1 cellular context compared by ENCODE assay signal in the genomic region with DNA sequence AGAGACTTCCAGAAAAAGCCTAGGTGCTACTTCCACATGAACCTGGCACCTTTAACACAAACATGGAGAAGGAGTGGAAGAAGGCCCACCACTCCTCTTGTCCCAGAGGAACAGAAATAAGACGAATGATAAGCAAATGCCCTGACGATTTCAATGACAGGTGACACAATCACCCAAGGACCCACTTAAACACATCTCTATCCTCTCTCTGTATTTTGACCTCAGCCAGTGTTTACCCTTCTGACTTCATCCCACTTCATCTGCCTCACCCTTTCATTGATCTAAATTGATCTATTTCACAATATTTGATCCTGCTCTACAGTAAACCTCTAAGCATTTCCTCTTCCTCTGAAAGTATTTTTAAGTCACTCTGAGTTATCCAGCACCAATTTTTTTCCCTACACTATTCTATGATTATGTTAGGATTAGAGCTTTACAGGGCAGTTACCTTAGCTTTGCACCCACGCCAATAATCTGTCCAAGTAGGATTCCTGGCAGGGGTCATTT.
TF ChIP-seq lines count a peak whose summit lies in the region.

No MANE protein-coding gene starts in this region.

TF ChIP-seq in HepG2, 621 proteins besides CTCF, POLR2A, EP300 and RAD21 (continued from another document and continues in another):
- peak; percentile 80; the same call in 1 of the 2 replicates for TF ChIP-seq ZNF362 (CRISPR knock-in tag; IDR thresholded peaks at IDR 0.05; ENCODE audit: borderline replicate concordance)
- TF ChIP-seq NFIB (CRISPR knock-in tag; IDR thresholded peaks at IDR 0.05; ENCODE audit: borderline replicate concordance), result no peak
- TF ChIP-seq POGK (CRISPR knock-in tag; conservative IDR thresholded peaks at IDR 0.05), result peak; percentile 74; the same call in 1 of the 2 replicates
- TF ChIP-seq ZSCAN21 (CRISPR knock-in tag; IDR thresholded peaks at IDR 0.05; ENCODE audit: borderline replicate concordance), result no peak
- no peak for TF ChIP-seq ZNF670 (CRISPR knock-in tag; IDR thresholded peaks at IDR 0.05; ENCODE audit: borderline replicate concordance)
- TF ChIP-seq ARNT2 (CRISPR knock-in tag; IDR thresholded peaks at IDR 0.05; ENCODE audit: low read depth), result no peak
- TF ChIP-seq ZNF496 (CRISPR knock-in tag; IDR thresholded peaks at IDR 0.05; ENCODE audit: insufficient replicate concordance), result no peak
- TF ChIP-seq TARDBP (CRISPR knock-in tag; IDR thresholded peaks at IDR 0.05), result peak; percentile 81
- TF ChIP-seq ZNF251 (CRISPR knock-in tag; IDR thresholded peaks at IDR 0.05), result no peak
- no peak for TF ChIP-seq ATM (IDR thresholded peaks at IDR 0.05; ENCODE audit: borderline replicate concordance)
- TF ChIP-seq KDM6A (CRISPR knock-in tag; IDR thresholded peaks at IDR 0.05; ENCODE audit: low read depth), result peak; percentile 65; the same call in 1 of the 2 replicates
- TF ChIP-seq NAIF1 (CRISPR knock-in tag; IDR thresholded peaks at IDR 0.05; ENCODE audit: borderline replicate concordance), result no peak
- no peak for TF ChIP-seq ZNF891 (CRISPR knock-in tag; IDR thresholded peaks at IDR 0.05)
- TF ChIP-seq MED8 (CRISPR knock-in tag; IDR thresholded peaks at IDR 0.05; ENCODE audit: insufficient replicate concordance), result no peak
- no peak for TF ChIP-seq PRMT3 (CRISPR knock-in tag; IDR thresholded peaks at IDR 0.05; ENCODE audit: borderline replicate concordance, low read depth)
- TF ChIP-seq KLF6 (CRISPR knock-in tag; IDR thresholded peaks at IDR 0.05), result no peak
- peak; percentile 62; the same call in 1 of the 2 replicates for TF ChIP-seq ZNF430 (CRISPR knock-in tag; IDR thresholded peaks at IDR 0.05)
- TF ChIP-seq JDP2 (CRISPR knock-in tag; IDR thresholded peaks at IDR 0.05; ENCODE audit: borderline replicate concordance), result no peak; the same call in 1 of the 2 replicates
- TF ChIP-seq ZNF816 (CRISPR knock-in tag; IDR thresholded peaks at IDR 0.05; ENCODE audit: borderline replicate concordance), result no peak; the same call in 1 of the 2 replicates
- TF ChIP-seq, protein P1, sequence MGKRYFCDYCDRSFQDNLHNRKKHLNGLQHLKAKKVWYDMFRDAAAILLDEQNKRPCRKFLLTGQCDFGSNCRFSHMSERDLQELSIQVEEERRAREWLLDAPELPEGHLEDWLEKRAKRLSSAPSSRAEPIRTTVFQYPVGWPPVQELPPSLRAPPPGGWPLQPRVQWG (CRISPR knock-in tag; IDR thresholded peaks at IDR 0.05; ENCODE audit: borderline replicate concordance, low read depth), result no peak
- TF ChIP-seq ZNF230 (CRISPR knock-in tag; IDR thresholded peaks at IDR 0.05), result no peak
- no peak for TF ChIP-seq CENPX (CRISPR knock-in tag; IDR thresholded peaks at IDR 0.05)
- no peak for TF ChIP-seq ATF7-NPFF (CRISPR knock-in tag; IDR thresholded peaks at IDR 0.05; ENCODE audit: low read depth)
- TF ChIP-seq KLF15 (CRISPR knock-in tag; IDR thresholded peaks at IDR 0.05; ENCODE audit: borderline replicate concordance), result no peak
- TF ChIP-seq ZSCAN9 (CRISPR knock-in tag; IDR thresholded peaks at IDR 0.05; ENCODE audit: borderline replicate concordance), result no peak
- TF ChIP-seq, protein P2, sequence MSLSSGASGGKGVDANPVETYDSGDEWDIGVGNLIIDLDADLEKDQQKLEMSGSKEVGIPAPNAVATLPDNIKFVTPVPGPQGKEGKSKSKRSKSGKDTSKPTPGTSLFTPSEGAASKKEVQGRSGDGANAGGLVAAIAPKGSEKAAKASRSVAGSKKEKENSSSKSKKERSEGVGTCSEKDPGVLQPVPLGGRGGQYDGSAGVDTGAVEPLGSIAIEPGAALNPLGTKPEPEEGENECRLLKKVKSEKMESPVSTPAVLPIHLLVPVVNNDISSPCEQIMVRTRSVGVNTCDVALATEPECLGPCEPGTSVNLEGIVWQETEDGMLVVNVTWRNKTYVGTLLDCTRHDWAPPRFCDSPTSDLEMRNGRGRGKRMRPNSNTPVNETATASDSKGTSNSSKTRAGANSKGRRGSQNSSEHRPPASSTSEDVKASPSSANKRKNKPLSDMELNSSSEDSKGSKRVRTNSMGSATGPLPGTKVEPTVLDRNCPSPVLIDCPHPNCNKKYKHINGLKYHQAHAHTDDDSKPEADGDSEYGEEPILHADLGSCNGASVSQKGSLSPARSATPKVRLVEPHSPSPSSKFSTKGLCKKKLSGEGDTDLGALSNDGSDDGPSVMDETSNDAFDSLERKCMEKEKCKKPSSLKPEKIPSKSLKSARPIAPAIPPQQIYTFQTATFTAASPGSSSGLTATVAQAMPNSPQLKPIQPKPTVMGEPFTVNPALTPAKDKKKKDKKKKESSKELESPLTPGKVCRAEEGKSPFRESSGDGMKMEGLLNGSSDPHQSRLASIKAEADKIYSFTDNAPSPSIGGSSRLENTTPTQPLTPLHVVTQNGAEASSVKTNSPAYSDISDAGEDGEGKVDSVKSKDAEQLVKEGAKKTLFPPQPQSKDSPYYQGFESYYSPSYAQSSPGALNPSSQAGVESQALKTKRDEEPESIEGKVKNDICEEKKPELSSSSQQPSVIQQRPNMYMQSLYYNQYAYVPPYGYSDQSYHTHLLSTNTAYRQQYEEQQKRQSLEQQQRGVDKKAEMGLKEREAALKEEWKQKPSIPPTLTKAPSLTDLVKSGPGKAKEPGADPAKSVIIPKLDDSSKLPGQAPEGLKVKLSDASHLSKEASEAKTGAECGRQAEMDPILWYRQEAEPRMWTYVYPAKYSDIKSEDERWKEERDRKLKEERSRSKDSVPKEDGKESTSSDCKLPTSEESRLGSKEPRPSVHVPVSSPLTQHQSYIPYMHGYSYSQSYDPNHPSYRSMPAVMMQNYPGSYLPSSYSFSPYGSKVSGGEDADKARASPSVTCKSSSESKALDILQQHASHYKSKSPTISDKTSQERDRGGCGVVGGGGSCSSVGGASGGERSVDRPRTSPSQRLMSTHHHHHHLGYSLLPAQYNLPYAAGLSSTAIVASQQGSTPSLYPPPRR (CRISPR knock-in tag; IDR thresholded peaks at IDR 0.05; ENCODE audit: borderline replicate concordance), result peak; percentile 96
- no peak for TF ChIP-seq TFDP1 (CRISPR knock-in tag; IDR thresholded peaks at IDR 0.05; ENCODE audit: borderline replicate concordance)
- no peak for TF ChIP-seq ZNF512B (CRISPR knock-in tag; IDR thresholded peaks at IDR 0.05; ENCODE audit: borderline replicate concordance)
- 0 out of 2 replicates have a peak, but pooled peaks have one; percentile 52 for TF ChIP-seq ZNF317 (CRISPR knock-in tag; IDR thresholded peaks at IDR 0.05)
- TF ChIP-seq ZNF678 (CRISPR knock-in tag; IDR thresholded peaks at IDR 0.05), result no peak
- no peak for TF ChIP-seq ZNF138 (CRISPR knock-in tag; IDR thresholded peaks at IDR 0.05; ENCODE audit: low read depth)
- TF ChIP-seq SAFB2 (CRISPR knock-in tag; IDR thresholded peaks at IDR 0.05; ENCODE audit: borderline replicate concordance, low read depth), result no peak; the same call in 1 of the 2 replicates
- no peak for TF ChIP-seq RNF2 (conservative IDR thresholded peaks at IDR 0.05; ENCODE audit: low read depth)
- TF ChIP-seq, protein P3, sequence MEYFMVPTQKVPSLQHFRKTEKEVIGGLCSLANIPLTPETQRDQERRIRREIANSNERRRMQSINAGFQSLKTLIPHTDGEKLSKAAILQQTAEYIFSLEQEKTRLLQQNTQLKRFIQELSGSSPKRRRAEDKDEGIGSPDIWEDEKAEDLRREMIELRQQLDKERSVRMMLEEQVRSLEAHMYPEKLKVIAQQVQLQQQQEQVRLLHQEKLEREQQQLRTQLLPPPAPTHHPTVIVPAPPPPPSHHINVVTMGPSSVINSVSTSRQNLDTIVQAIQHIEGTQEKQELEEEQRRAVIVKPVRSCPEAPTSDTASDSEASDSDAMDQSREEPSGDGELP (IDR thresholded peaks at IDR 0.05; ENCODE audit: borderline replicate concordance, low read depth), result no peak
- TF ChIP-seq, protein P4, sequence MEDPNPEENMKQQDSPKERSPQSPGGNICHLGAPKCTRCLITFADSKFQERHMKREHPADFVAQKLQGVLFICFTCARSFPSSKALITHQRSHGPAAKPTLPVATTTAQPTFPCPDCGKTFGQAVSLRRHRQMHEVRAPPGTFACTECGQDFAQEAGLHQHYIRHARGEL (CRISPR knock-in tag; IDR thresholded peaks at IDR 0.05), result no peak
